1 cellular context compared by ENCODE assay signal in genomic region chr22:19152942-19153883, GRCh38.
TF ChIP-seq lines count a peak whose summit lies in the region.

No MANE protein-coding gene starts in this region.

TF ChIP-seq in K562, 482 proteins besides CTCF, POLR2A, EP300 and RAD21 (continued from another document and continues in another):
- TF ChIP-seq PBX2 (CRISPR knock-in tag; IDR thresholded peaks at IDR 0.05; ENCODE audit: low read depth), result no peak
- no peak for TF ChIP-seq PBX2 (tag; conservative IDR thresholded peaks at IDR 0.05; ENCODE audit: low read depth)
- TF ChIP-seq KLF10 (CRISPR knock-in tag; IDR thresholded peaks at IDR 0.05), result no peak
- no peak for TF ChIP-seq NRF1 (conservative IDR thresholded peaks at IDR 0.05 in 1 of 2, IDR thresholded peaks at IDR 0.05 in 1 of 2)
- no peak for TF ChIP-seq TAF9B (IDR thresholded peaks at IDR 0.05; ENCODE audit: partially characterized antibody)
- TF ChIP-seq TARDBP (IDR thresholded peaks at IDR 0.05), result no peak
- TF ChIP-seq COPS2 (conservative IDR thresholded peaks at IDR 0.05), result no peak
- no peak for TF ChIP-seq MCM7 (IDR thresholded peaks at IDR 0.05)
- no peak for TF ChIP-seq ZNF511 (CRISPR knock-in tag; IDR thresholded peaks at IDR 0.05)
- TF ChIP-seq ZNF584 (CRISPR knock-in tag; IDR thresholded peaks at IDR 0.05; ENCODE audit: low read depth), result no peak
- TF ChIP-seq CBX3 (IDR thresholded peaks at IDR 0.05; ENCODE audit: borderline replicate concordance in 1 of 2, low read length in 2 of 2), result no peak
- no peak for TF ChIP-seq IRF2 (CRISPR knock-in tag; IDR thresholded peaks at IDR 0.05)
- TF ChIP-seq HOMEZ (CRISPR knock-in tag; IDR thresholded peaks at IDR 0.05), result no peak
- no peak for TF ChIP-seq BACH1 (tag; IDR thresholded peaks at IDR 0.05)
- TF ChIP-seq E4F1 (CRISPR knock-in tag; IDR thresholded peaks at IDR 0.05; ENCODE audit: borderline replicate concordance), result no peak
- TF ChIP-seq HSF4 (CRISPR knock-in tag; IDR thresholded peaks at IDR 0.05; ENCODE audit: borderline replicate concordance), result no peak
- TF ChIP-seq MAFG (tag; conservative IDR thresholded peaks at IDR 0.05), result no peak
- no peak for TF ChIP-seq TAL1 (IDR thresholded peaks at IDR 0.05)
- no peak; a peak in 1 of 6 replicates for TF ChIP-seq ZBTB11 (CRISPR knock-in tag; IDR thresholded peaks at IDR 0.05)
- TF ChIP-seq CBFA2T2 (conservative IDR thresholded peaks at IDR 0.05), result peak; percentile 28; the same call in 1 of the 2 replicates
- TF ChIP-seq VEZF1 (CRISPR knock-in tag; IDR thresholded peaks at IDR 0.05), result no peak
- TF ChIP-seq TOE1 (IDR thresholded peaks at IDR 0.05; ENCODE audit: borderline replicate concordance), result peak; percentile 71
- peak; percentile 63; the same call in 1 of the 2 replicates for TF ChIP-seq TOE1 (CRISPR knock-in tag; IDR thresholded peaks at IDR 0.05; ENCODE audit: borderline replicate concordance, low read depth)
- no peak for TF ChIP-seq ZNF347 (CRISPR knock-in tag; IDR thresholded peaks at IDR 0.05; ENCODE audit: low read depth)
- no peak for TF ChIP-seq SLC30A9 (CRISPR knock-in tag; IDR thresholded peaks at IDR 0.05)
- no peak for TF ChIP-seq MTA1 (IDR thresholded peaks at IDR 0.05; ENCODE audit: borderline replicate concordance)
- TF ChIP-seq ZNF512 (tag; IDR thresholded peaks at IDR 0.05), result no peak
- TF ChIP-seq ZNF134 (CRISPR knock-in tag; conservative IDR thresholded peaks at IDR 0.05), result no peak
- no peak for TF ChIP-seq ETV5 (CRISPR knock-in tag; IDR thresholded peaks at IDR 0.05; ENCODE audit: low read depth)
- no peak for TF ChIP-seq ZNF407 (IDR thresholded peaks at IDR 0.05; ENCODE audit: low read depth)
- no peak for TF ChIP-seq ZNF717 (CRISPR knock-in tag; IDR thresholded peaks at IDR 0.05)
- TF ChIP-seq TAF7 (tag; IDR thresholded peaks at IDR 0.05), result no peak
- no peak for TF ChIP-seq HDAC8 (tag; IDR thresholded peaks at IDR 0.05)
- no peak for TF ChIP-seq ARID2 (IDR thresholded peaks at IDR 0.05)
- TF ChIP-seq BRF1 (IDR thresholded peaks at IDR 0.05; ENCODE audit: borderline replicate concordance, extremely low read depth, insufficient read length), result no peak
